In genomic region chr12:6980740-6981139, GRCh38 we compare ENCODE assay signal across 20 cellular contexts. TPM values are rescaled to one million over a fixed set of nuclear protein-coding genes. Genes with fewer than 3 reads are reported as not detected.
DNase-seq lines count a peak whose midpoint lies in the region; ATAC-seq, FAIRE-seq and TF ChIP-seq lines count a peak whose summit lies in the region.
"Had no signal": no experiment of that assay in that cellular context is flagged by ENCODE, and none has a peak within 500 bp of the region (broad histone marks: within the 10 kb centered on the region; RNA-seq: fewer than 3 reads in every experiment).

No MANE protein-coding gene starts in this region.

- H3K4me1 ChIP-seq in left ventricle myocardium inferior (peaks cover 36% of the 10 kb centered on the region), right cardiac atrium (ENCODE audit: control insufficient read depth, insufficient read depth, low read length) (peaks cover 2% of the 10 kb centered on the region), hepatocyte (ENCODE audit: insufficient read depth) (peaks cover 27% of the 10 kb centered on the region), mucosa of stomach (ENCODE audit: control insufficient read depth, insufficient read depth, low read length) (peaks cover 35% of the 10 kb centered on the region), ascending aorta (no peaks in the 10 kb centered on the region)
- H3K4me1 ChIP-seq: A549, HAP-1 had no signal

- DNase-seq in left ventricle myocardium inferior (no peak), right cardiac atrium (no peak), hepatocyte (ENCODE audit: low spot score) (no peak), islet precursor cell (no peak), ascending aorta (ENCODE audit: low spot score in 2 of 2) (no peak), RCC 7860 (ENCODE audit: low spot score) (no peak)
- DNase-seq: COR-L47, DMS53, NCI-H146, NCI-H2081 treated with DMSO at 0.1 percent for 48 hours, NCI-H345, NCI-H526 treated with DMSO at 0.1 percent for 48 hours had no signal

- no peaks in the 10 kb centered on the region for H4K20me1 ChIP-seq in hepatocyte (ENCODE audit: insufficient read depth, poor library complexity, severe bottlenecking)

- H2AFZ ChIP-seq in hepatocyte, result no peak overlapping the region

- no peaks in the 10 kb centered on the region for H3K9me3 ChIP-seq in left ventricle myocardium inferior (replicated peaks)
- H3K9me3 ChIP-seq in right cardiac atrium (ENCODE audit: control insufficient read depth, low read length), result no peaks in the 10 kb centered on the region
- H3K9me3 ChIP-seq in hepatocyte (ENCODE audit: low read depth), result no peaks in the 10 kb centered on the region
- H3K9me3 ChIP-seq in mucosa of stomach (ENCODE audit: control insufficient read depth, low read length), result no peaks in the 10 kb centered on the region
- no peaks in the 10 kb centered on the region for H3K9me3 ChIP-seq in ascending aorta
- H3K9me3 ChIP-seq: A549, HAP-1 had no signal

- no peaks in the 10 kb centered on the region for H3K27me3 ChIP-seq in left ventricle myocardium inferior (ENCODE audit: low read depth)
- H3K27me3 ChIP-seq in right cardiac atrium (ENCODE audit: control insufficient read depth, insufficient read depth), result no peaks in the 10 kb centered on the region
- H3K27me3 ChIP-seq in hepatocyte, result no peaks in the 10 kb centered on the region
- no peaks in the 10 kb centered on the region for H3K27me3 ChIP-seq in mucosa of stomach (ENCODE audit: control insufficient read depth, insufficient read depth, low read length)
- H3K27me3 ChIP-seq in ascending aorta, result no peaks in the 10 kb centered on the region

- no peaks in the 10 kb centered on the region for H3K9me2 ChIP-seq in hepatocyte (replicated peaks; ENCODE audit: insufficient read depth)

- peak overlapping the region; percentile 50 for H3K4me2 ChIP-seq in hepatocyte
- H3K4me2 ChIP-seq: A549 had no signal

- peaks cover 4% of the 10 kb centered on the region for H3K79me2 ChIP-seq in hepatocyte

- ATAC-seq in right cardiac atrium (no peak), GM21529 (IDR thresholded peaks at IDR 0.05; ENCODE audit: unreplicated experiment) (no peak)
- ATAC-seq: K562, Right ventricle myocardium inferior had no signal

- intact Hi-C loops in left ventricle myocardium inferior (cut with micrococcal nuclease), result no loop called here
- intact Hi-C loops in right cardiac atrium (cut with DNase I), result no loop called here
- intact Hi-C loops in ascending aorta (cut with DNase I), result no loop called here

- H3K9ac ChIP-seq in mucosa of stomach (ENCODE audit: low read length), result no peak overlapping the region

- no peak for FAIRE-seq in RCC 7860 (lab: Jason Lieb, UNC)
- FAIRE-seq: A549, HTR-8/SVneo, K562 had no signal

- TF ChIP-seq CTCF in left ventricle myocardium inferior (IDR thresholded peaks at IDR 0.05; ENCODE audit: borderline replicate concordance) (no peak), hepatocyte (IDR thresholded peaks at IDR 0.05; ENCODE audit: poor library complexity) (no peak), ascending aorta (IDR thresholded peaks at IDR 0.05) (no peak)

- H3K36me3 ChIP-seq in left ventricle myocardium inferior (peaks cover 82% of the 10 kb centered on the region), hepatocyte (replicated peaks; ENCODE audit: insufficient read depth, low read depth) (peaks cover 3% of the 10 kb centered on the region), mucosa of stomach (ENCODE audit: control insufficient read depth, insufficient read depth, low read length) (peaks cover 12% of the 10 kb centered on the region), ascending aorta (peaks cover 62 to 76% of the 10 kb centered on the region in 2 donors)

- H3K27ac ChIP-seq in left ventricle myocardium inferior (replicated peaks) (peak overlapping the region; percentile 76), right cardiac atrium (ENCODE audit: low read length) (no peak overlapping the region), hepatocyte (peak overlapping the region; percentile 92), ascending aorta (no peak overlapping the region)
- H3K27ac ChIP-seq: A549, C4-2B had no signal

- no peak overlapping the region for H3K4me3 ChIP-seq in left ventricle myocardium inferior
- no peak overlapping the region for H3K4me3 ChIP-seq in right cardiac atrium (ENCODE audit: low read length)
- no peak overlapping the region for H3K4me3 ChIP-seq in hepatocyte
- peak overlapping the region; percentile 20 for H3K4me3 ChIP-seq in mucosa of stomach (ENCODE audit: low read length)
- no peak overlapping the region for H3K4me3 ChIP-seq in ascending aorta
- H3K4me3 ChIP-seq: A549, HAP-1, K562 had no signal

RNA-seq across cellular contexts. Expression of gene EMG1, which starts 10.0 kb away (rescaled TPM):
- 44.3 TPM for total RNA-seq in left ventricle myocardium inferior
- 10 to 100 TPM; 33.7 to 40.2 (median 38.1) TPM for total RNA-seq in right cardiac atrium
- polyA plus RNA-seq in right cardiac atrium, result 26.0 TPM
- total RNA-seq in hepatocyte, result 24.3 and 26.8 TPM in 2 replicates
- polyA plus RNA-seq in hepatocyte, result 50.3 and 51.8 TPM in 2 replicates
- 37.4 TPM for total RNA-seq in ascending aorta

RNA-seq across cellular contexts. Expression of gene PHB2, which starts 10.3 kb away (rescaled TPM):
- total RNA-seq in left ventricle myocardium inferior (142 TPM), right cardiac atrium (100 to 1,000 TPM; 137 to 159 (median 142) TPM), hepatocyte (186 and 197 TPM in 2 replicates), ascending aorta (85.5 TPM)
- polyA plus RNA-seq in right cardiac atrium (127 TPM), hepatocyte (142 and 143 TPM in 2 replicates)

RNA-seq across cellular contexts. Expression of gene PTPN6, which starts 29.6 kb away (rescaled TPM):
- total RNA-seq in left ventricle myocardium inferior, result 6.7 TPM
- 10 to 100 TPM in 2 of 4 donors, 1 to 10 TPM in 2; 7.7 to 12.1 (median 9.3) TPM for total RNA-seq in right cardiac atrium
- polyA plus RNA-seq in right cardiac atrium, result 5.9 TPM
- total RNA-seq in hepatocyte, result 14.5 and 17.2 TPM in 2 replicates
- 20.8 and 25.4 TPM in 2 replicates for polyA plus RNA-seq in hepatocyte
- 1.7 TPM for total RNA-seq in ascending aorta

RNA-seq across cellular contexts. Expression of gene C12orf57, which starts 36.9 kb away (rescaled TPM):
- total RNA-seq in left ventricle myocardium inferior (227 TPM), right cardiac atrium (100 to 1,000 TPM; 262 to 339 (median 272) TPM), hepatocyte (219 and 289 TPM in 2 replicates), ascending aorta (558 TPM)
- polyA plus RNA-seq in right cardiac atrium (441 TPM), hepatocyte (217 and 219 TPM in 2 replicates)

RNA-seq across cellular contexts. Expression of gene RNU7-1, which starts 37.1 kb away (rescaled TPM):
- total RNA-seq in left ventricle myocardium inferior, result not detected
- total RNA-seq in right cardiac atrium, result not detected
- not detected for polyA plus RNA-seq in right cardiac atrium
- total RNA-seq in hepatocyte, result not detected in 2 replicates
- polyA plus RNA-seq in hepatocyte, result not detected in 2 replicates
- not detected for total RNA-seq in ascending aorta
- total RNA-seq: K562, Right ventricle myocardium inferior had no signal
- polyA plus RNA-seq: A549, K562 had no signal

Comparison
In these comparisons a context has a peak if more than half of its experiments do, and no peak if none do; other contexts are left out.
1. H3K27ac ChIP-seq: peak in left ventricle myocardium inferior (single experiment) and hepatocyte (single experiment); none in right cardiac atrium (single experiment) and ascending aorta (0 of 2).